Comparison of ENCODE assay signal across 17 cellular contexts in genomic region chr6:36938536-36938935, GRCh38. TPM values are rescaled to one million over a fixed set of nuclear protein-coding genes. Genes with fewer than 3 reads are reported as not detected.
DNase-seq lines count a peak whose midpoint lies in the region; ATAC-seq and TF ChIP-seq lines count a peak whose summit lies in the region.
"Had no signal": no experiment of that assay in that cellular context is flagged by ENCODE, and none has a peak within 500 bp of the region (broad histone marks: within the 10 kb centered on the region; RNA-seq: fewer than 3 reads in every experiment).

No MANE protein-coding gene starts in this region.

- no peak overlapping the region for H3K27ac Mint-ChIP-seq in naive thymus-derived CD4-positive, alpha-beta T cell
- H3K27ac Mint-ChIP-seq: activated B cell treated with CpG ODN at 0.5 μM for 24 hours; natural killer cell treated with Interleukin-12 subunit alpha and Interleukin-12 subunit beta and Interleukin-15 and Interleukin-18, amount 100 ng/mL, for 72 hours had no signal

- no peak overlapping the region for H3K4me3 Mint-ChIP-seq in naive thymus-derived CD4-positive, alpha-beta T cell
- H3K4me3 Mint-ChIP-seq: activated B cell treated with CpG ODN at 0.5 μM for 24 hours; natural killer cell treated with Interleukin-12 subunit alpha and Interleukin-12 subunit beta and Interleukin-15 and Interleukin-18, amount 100 ng/mL, for 72 hours had no signal

- DNase-seq in AG08396 (ENCODE audit: low spot score), result peak; percentile 83
- peak; percentile 87 for DNase-seq in HPDE6-E6E7 (ENCODE audit: extremely low spot score)
- DNase-seq in astrocyte of the hippocampus (ENCODE audit: low read depth, low spot score), result peak; percentile 48
- peak; percentile 93 for DNase-seq in fibroblast of villous mesenchyme (ENCODE audit: low read depth)
- DNase-seq in middle frontal gyrus (ENCODE audit: extremely low spot score, low spot score), result no peak
- DNase-seq in naive thymus-derived CD4-positive, alpha-beta T cell, result no peak
- no peak for DNase-seq in left colon
- DNase-seq: activated B cell treated with CpG ODN at 0.5 μM for 24 hours; activated effector memory CD4-positive, alpha-beta T cell treated with Interleukin-2 at 50 U/mL for 16 hours; anterior cingulate cortex; dorsolateral prefrontal cortex; foreskin melanocyte; NCI-H2029; T-helper 1 cell had no signal

- no peaks in the 10 kb centered on the region for H3K9me3 ChIP-seq in naive thymus-derived CD4-positive, alpha-beta T cell (ENCODE audit: control insufficient read depth in 2 of 3, low read length in 3 of 3)

- H3K4me3 ChIP-seq in fibroblast of villous mesenchyme (ENCODE audit: low read depth, low read length), result no peak overlapping the region
- H3K4me3 ChIP-seq in naive thymus-derived CD4-positive, alpha-beta T cell (ENCODE audit: low read length), result no peak overlapping the region
- H3K4me3 ChIP-seq: dorsolateral prefrontal cortex, lung had no signal

- H3K4me1 Mint-ChIP-seq in naive thymus-derived CD4-positive, alpha-beta T cell, result peaks cover 0 to 11% (median 0%) of the 10 kb centered on the region in 7 donors

- CTCF ChIA-PET in naive thymus-derived CD4-positive, alpha-beta T cell (lab: Charles Lee), result interaction anchor here (0.5 kb wide), 1 partner anchor 81 kb away, joined by 3 read pairs; no protein-coding TSS in a partner anchor

- no peaks in the 10 kb centered on the region for H3K4me1 ChIP-seq in naive thymus-derived CD4-positive, alpha-beta T cell (ENCODE audit: control insufficient read depth in 2 of 2, insufficient read depth in 2 of 2, low read length in 2 of 2)

- POLR2A ChIA-PET in naive thymus-derived CD4-positive, alpha-beta T cell (lab: Charles Lee), result no interaction called here

- intact Hi-C loops in naive thymus-derived CD4-positive, alpha-beta T cell (cut with micrococcal nuclease), result no loop called here
- intact Hi-C loops in left colon (cut with DNase I, micrococcal nuclease), result no loop called here

- peaks cover 0 to 1% (median 0%) of the 10 kb centered on the region in 11 donors for H3K9me3 Mint-ChIP-seq in naive thymus-derived CD4-positive, alpha-beta T cell
- H3K9me3 Mint-ChIP-seq: activated B cell treated with CpG ODN at 0.5 μM for 24 hours; natural killer cell treated with Interleukin-12 subunit alpha and Interleukin-12 subunit beta and Interleukin-15 and Interleukin-18, amount 100 ng/mL, for 72 hours had no signal

- H3K36me3 Mint-ChIP-seq in naive thymus-derived CD4-positive, alpha-beta T cell, result peaks cover 0 to 3% (median 0%) of the 10 kb centered on the region in 5 donors
- H3K36me3 Mint-ChIP-seq: natural killer cell treated with Interleukin-12 subunit alpha and Interleukin-12 subunit beta and Interleukin-15 and Interleukin-18, amount 100 ng/mL, for 72 hours had no signal

- H3K27ac ChIP-seq in naive thymus-derived CD4-positive, alpha-beta T cell (ENCODE audit: low read depth, low read length), result no peak overlapping the region
- H3K27ac ChIP-seq: dorsolateral prefrontal cortex had no signal

- H3K27me3 ChIP-seq in naive thymus-derived CD4-positive, alpha-beta T cell (ENCODE audit: control insufficient read depth in 2 of 2, insufficient read depth in 2 of 2, low read length in 2 of 2), result no peaks in the 10 kb centered on the region
- H3K27me3 ChIP-seq: dorsolateral prefrontal cortex had no signal

- no peaks in the 10 kb centered on the region for H3K36me3 ChIP-seq in naive thymus-derived CD4-positive, alpha-beta T cell (ENCODE audit: control insufficient read depth in 2 of 3, insufficient read depth in 3 of 3, low read length in 3 of 3)

- peaks cover 4 to 38% (median 10%) of the 10 kb centered on the region in 5 donors for H3K27me3 Mint-ChIP-seq in naive thymus-derived CD4-positive, alpha-beta T cell
- H3K27me3 Mint-ChIP-seq: activated B cell treated with CpG ODN at 0.5 μM for 24 hours had no signal

- no peak for TF ChIP-seq CTCF in fibroblast of villous mesenchyme (IDR thresholded peaks at IDR 0.05; ENCODE audit: insufficient read depth, low read depth, low read length)

- ATAC-seq in naive thymus-derived CD4-positive, alpha-beta T cell, result no peak
- ATAC-seq in GM18861 (IDR thresholded peaks at IDR 0.05; ENCODE audit: unreplicated experiment) (no peak), left colon (no peak)
- ATAC-seq: natural killer cell treated with Interleukin-12 subunit alpha and Interleukin-12 subunit beta and Interleukin-15 and Interleukin-18, amount 100 ng/mL, for 72 hours had no signal

RNA-seq across cellular contexts. Expression of gene PI16, which starts 16.0 kb away (rescaled TPM):
- total RNA-seq in fibroblast of villous mesenchyme (under 0.01 TPM in 2 replicates), left colon (1 to 10 TPM; 2.0 to 4.0 TPM)
- 1 to 10 TPM; 1.2 to 7.5 (median 1.6) TPM for total RNA-seq in naive thymus-derived CD4-positive, alpha-beta T cell
- polyA plus RNA-seq in naive thymus-derived CD4-positive, alpha-beta T cell, result 10 to 100 TPM in 1 of 2 donors, 1 to 10 TPM in 1; 2.4 to 10.6 TPM
- total RNA-seq: natural killer cell treated with Interleukin-12 subunit alpha and Interleukin-12 subunit beta and Interleukin-15 and Interleukin-18, amount 100 ng/mL, for 72 hours had no signal

RNA-seq across cellular contexts. Expression of gene MTCH1, which starts 47.5 kb away (rescaled TPM):
- 224 and 228 TPM in 2 replicates for total RNA-seq in fibroblast of villous mesenchyme
- 100 to 1,000 TPM; 123 to 198 (median 130) TPM for total RNA-seq in naive thymus-derived CD4-positive, alpha-beta T cell
- 10 to 100 TPM; 75.2 to 85.7 TPM for polyA plus RNA-seq in naive thymus-derived CD4-positive, alpha-beta T cell
- 100 to 1,000 TPM; 142 to 149 TPM for total RNA-seq in left colon

RNA-seq across cellular contexts. Expression of gene C6orf89, which starts 52.8 kb away (rescaled TPM):
- total RNA-seq in fibroblast of villous mesenchyme, result 48.3 and 63.9 TPM in 2 replicates
- total RNA-seq in naive thymus-derived CD4-positive, alpha-beta T cell, result 10 to 100 TPM; 34.6 to 48.2 (median 47.7) TPM
- 10 to 100 TPM; 40.3 to 40.4 TPM for polyA plus RNA-seq in naive thymus-derived CD4-positive, alpha-beta T cell
- 10 to 100 TPM; 53.9 to 59.3 TPM for total RNA-seq in left colon

Comparison
In these comparisons a context has a peak if more than half of its experiments do, and no peak if none do; other contexts are left out.
1. DNase-seq: peak in AG08396 (single experiment), HPDE6-E6E7 (single experiment), astrocyte of the hippocampus (single experiment) and fibroblast of villous mesenchyme (single experiment); none in middle frontal gyrus (single experiment), naive thymus-derived CD4-positive, alpha-beta T cell (0 of 9) and left colon (0 of 2).